ENCODE assay signal across 35 cellular contexts in the genomic region with DNA sequence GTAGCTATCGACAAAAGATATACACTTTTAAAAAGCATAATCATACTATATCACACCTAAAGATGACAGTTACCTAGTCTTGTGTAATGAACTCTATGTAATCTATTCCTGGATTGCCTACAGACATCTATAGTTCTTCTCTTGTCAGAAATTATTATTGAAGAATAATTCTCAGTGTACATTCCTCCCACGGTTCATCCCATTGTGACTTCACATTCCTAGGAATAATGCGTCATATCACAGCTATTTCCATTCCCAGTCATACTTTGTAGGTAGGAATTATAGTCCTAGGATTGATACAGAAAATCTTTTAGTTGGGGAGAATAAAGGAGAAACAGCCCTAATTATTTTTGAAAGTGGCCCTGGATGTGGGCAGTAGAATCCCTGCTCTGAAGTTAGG. TPM values are rescaled to one million over a fixed set of nuclear protein-coding genes. Genes with fewer than 3 reads are reported as not detected.
DNase-seq lines count a peak whose midpoint lies in the region; ATAC-seq and TF ChIP-seq lines count a peak whose summit lies in the region.
"Had no signal": no experiment of that assay in that cellular context is flagged by ENCODE, and none has a peak within 500 bp of the region (broad histone marks: within the 10 kb centered on the region; RNA-seq: fewer than 3 reads in every experiment).

No MANE protein-coding gene starts in this region.

- intact Hi-C loops in OCI-LY7 (cut with micrococcal nuclease; ENCODE audit: unreplicated experiment) = no loop called here

- peak; percentile 39 for DNase-seq in EH (ENCODE audit: low read depth)
- peak; percentile 7 for DNase-seq in NCI-H226
- peak; percentile 38 for DNase-seq in choroid plexus epithelial cell (ENCODE audit: low read depth)
- DNase-seq in memory B cell (ENCODE audit: low spot score in 2 of 2) = no peak
- DNase-seq in OCI-LY7 (ENCODE audit: low spot score) = no peak
- no peak for DNase-seq in OCI-M1 (lab: John Stamatoyannopoulos, UW)
- no peak for DNase-seq in retina
- DNase-seq: ACHN; activated CD4-positive, alpha-beta T cell treated with anti-CD3 and anti-CD28 coated beads for 36 hours; activated naive CD4-positive, alpha-beta T cell treated with anti-CD3 and anti-CD28 coated beads, Interleukin-2, amount 50 U/mL, for 16 hours; BE2C; DMS 273 treated with DMSO at 0.1 percent for 48 hours; effector memory CD4-positive, alpha-beta T cell; foreskin melanocyte; HCEC 1CT; heart left ventricle; KBM-7; lower lobe of right lung; NCI-H1105; NCI-H1930; NCI-H526 treated with DMSO at 0.1 percent for 48 hours; NK-92 treated with Interleukin-12 subunit alpha and Interleukin-12 subunit beta, amount 100 ng/mL, for 24 hours; occipital lobe; PC-9; Right ventricle myocardium superior; stimulated activated naive B cell treated with anti-CD40 and anti-IgM and Interleukin-4, amounts not matched to agents 10 μg/mL and 1 μg/mL and 100 μg/mL, for 72 hours; substantia nigra had no signal

- no peak overlapping the region for H3K27ac ChIP-seq in OCI-LY7 (ENCODE audit: low read depth, low read length, poor library complexity, severe bottlenecking)
- H3K27ac ChIP-seq: cardiac muscle cell, coronary artery, heart left ventricle, lower lobe of right lung, PC-9 had no signal

- CTCF ChIA-PET in OCI-LY7 (lab: Charles Lee; ENCODE audit: unreplicated experiment) = no interaction called here

- peaks cover 3% of the 10 kb centered on the region for H3K9me3 Mint-ChIP-seq in memory B cell
- H3K9me3 Mint-ChIP-seq: activated T-helper 17 cell treated with anti-CD3 and anti-CD28 coated beads, Interleukin-2, amount 50 U/mL, for 72 hours; natural killer cell treated with Interleukin-12 subunit alpha and Interleukin-12 subunit beta and Interleukin-15 and Interleukin-18, amount 100 ng/mL, for 72 hours had no signal

- no peaks in the 10 kb centered on the region for H3K9me3 ChIP-seq in OCI-LY7 (ENCODE audit: low read length)
- H3K9me3 ChIP-seq: BE2C had no signal

- H3K4me3 Mint-ChIP-seq in memory B cell = no peak overlapping the region
- H3K4me3 Mint-ChIP-seq: activated CD4-positive, alpha-beta T cell treated with anti-CD3 and anti-CD28 coated beads for 36 hours; activated T-helper 17 cell treated with anti-CD3 and anti-CD28 coated beads, Interleukin-2, amount 50 U/mL, for 72 hours; natural killer cell treated with Interleukin-12 subunit alpha and Interleukin-12 subunit beta and Interleukin-15 and Interleukin-18, amount 100 ng/mL, for 72 hours; stimulated activated naive B cell treated with anti-CD40 and anti-IgM and Interleukin-4, amounts not matched to agents 10 μg/mL and 1 μg/mL and 100 μg/mL, for 72 hours had no signal

- POLR2A ChIA-PET in OCI-LY7 (lab: Charles Lee) = interaction anchor here (0.6 kb wide), 1 partner anchor 20 kb away, joined by 3 read pairs; no protein-coding TSS in a partner anchor

- ATAC-seq in memory B cell (ENCODE audit: low read depth) (no peak), HG03442 (IDR thresholded peaks at IDR 0.05; ENCODE audit: unreplicated experiment) (no peak)
- ATAC-seq: activated CD4-positive, alpha-beta T cell treated with anti-CD3 and anti-CD28 coated beads for 36 hours; activated T-helper 17 cell treated with anti-CD3 and anti-CD28 coated beads, Interleukin-2, amount 50 U/mL, for 72 hours; heart left ventricle; lower lobe of right lung; natural killer cell treated with Interleukin-12 subunit alpha and Interleukin-12 subunit beta and Interleukin-15 and Interleukin-18, amount 100 ng/mL, for 72 hours; stimulated activated naive B cell treated with anti-CD40 and anti-IgM and Interleukin-4, amounts not matched to agents 10 μg/mL and 1 μg/mL and 100 μg/mL, for 72 hours had no signal

- no peaks in the 10 kb centered on the region for H3K27me3 Mint-ChIP-seq in memory B cell
- H3K27me3 Mint-ChIP-seq: activated CD4-positive, alpha-beta T cell treated with anti-CD3 and anti-CD28 coated beads for 36 hours; activated T-helper 17 cell treated with anti-CD3 and anti-CD28 coated beads, Interleukin-2, amount 50 U/mL, for 72 hours; stimulated activated naive B cell treated with anti-CD40 and anti-IgM and Interleukin-4, amounts not matched to agents 10 μg/mL and 1 μg/mL and 100 μg/mL, for 72 hours had no signal

- H3K27ac Mint-ChIP-seq in memory B cell = peak overlapping the region; percentile 10
- H3K27ac Mint-ChIP-seq: activated CD4-positive, alpha-beta T cell treated with anti-CD3 and anti-CD28 coated beads for 36 hours; activated T-helper 17 cell treated with anti-CD3 and anti-CD28 coated beads, Interleukin-2, amount 50 U/mL, for 72 hours; natural killer cell treated with Interleukin-12 subunit alpha and Interleukin-12 subunit beta and Interleukin-15 and Interleukin-18, amount 100 ng/mL, for 72 hours; stimulated activated naive B cell treated with anti-CD40 and anti-IgM and Interleukin-4, amounts not matched to agents 10 μg/mL and 1 μg/mL and 100 μg/mL, for 72 hours had no signal

- H3K4me3 ChIP-seq in choroid plexus epithelial cell (ENCODE audit: low read depth, low read length) = no peak overlapping the region
- no peak overlapping the region for H3K4me3 ChIP-seq in OCI-LY7 (ENCODE audit: low read depth, low read length, poor library complexity, severe bottlenecking)
- H3K4me3 ChIP-seq: cardiac muscle cell, coronary artery, heart left ventricle, lower lobe of right lung, PC-9 had no signal

- BruUV-seq in OCI-LY7 (replicated peaks; lab: Mats Ljungman, UMichigan) = no TSS peak

- H3K9me2 ChIP-seq in OCI-LY7 (ENCODE audit: insufficient read depth, low read length) = no peaks in the 10 kb centered on the region

- no peak overlapping the region for H2AFZ ChIP-seq in OCI-LY7 (ENCODE audit: low read length)
- H2AFZ ChIP-seq: PC-9 had no signal

- H3K4me2 ChIP-seq in OCI-LY7 (ENCODE audit: low read length) = no peak overlapping the region
- H3K4me2 ChIP-seq: PC-9 had no signal

- H4K20me1 ChIP-seq in OCI-LY7 (ENCODE audit: insufficient read depth, low read length) = no peaks in the 10 kb centered on the region

- no peaks in the 10 kb centered on the region for H3K79me2 ChIP-seq in OCI-LY7 (ENCODE audit: insufficient read depth, low read depth, low read length)

- peaks cover 7% of the 10 kb centered on the region; the same call in 1 of the 2 replicates for H3K36me3 ChIP-seq in OCI-LY7 (ENCODE audit: insufficient read depth, low read length)

- TF ChIP-seq CTCF in choroid plexus epithelial cell (conservative IDR thresholded peaks at IDR 0.05; ENCODE audit: low read depth, low read length) (no peak), OCI-LY7 (conservative IDR thresholded peaks at IDR 0.05; ENCODE audit: low read length) (no peak)

- peaks cover 2% of the 10 kb centered on the region for H3K4me1 Mint-ChIP-seq in memory B cell

- H3K4me1 ChIP-seq in OCI-LY7 (ENCODE audit: insufficient read depth, low read length, poor library complexity, severe bottlenecking) = no peaks in the 10 kb centered on the region
- H3K4me1 ChIP-seq: BE2C had no signal

- H3K36me3 Mint-ChIP-seq in memory B cell = peaks cover 39% of the 10 kb centered on the region

RNA-seq across cellular contexts. Expression of a gene that starts 44.0 kb away (rescaled TPM):
- not detected in 2 replicates for total RNA-seq in OCI-LY7 (2014; rRNA removed; shearing (Covaris generic))
- 0.10 TPM in 1 of 2 replicates, not detected in the other for total RNA-seq in OCI-LY7 (2022)
- total RNA-seq: HT1080; lower lobe of right lung; M059J; natural killer cell treated with Interleukin-12 subunit alpha and Interleukin-12 subunit beta and Interleukin-15 and Interleukin-18, amount 100 ng/mL, for 72 hours; pulmonary artery endothelial cell; Right ventricle myocardium superior had no signal

RNA-seq across cellular contexts. Expression of a gene that starts 47.2 kb away (rescaled TPM):
- total RNA-seq in OCI-LY7 (2014; rRNA removed; shearing (Covaris generic)) = 13.0 and 16.8 TPM in 2 replicates
- total RNA-seq in OCI-LY7 (2022) = 22.7 and 23.3 TPM in 2 replicates

Comparison
In these comparisons a context has a peak if more than half of its experiments do, and no peak if none do; other contexts are left out.
1. DNase-seq: peak in EH (single experiment), NCI-H226 (single experiment) and choroid plexus epithelial cell (single experiment); none in memory B cell (0 of 2), OCI-LY7 (single experiment), OCI-M1 (single experiment) and retina (single experiment).